9 cellular contexts compared by ENCODE assay signal in the genomic region with DNA sequence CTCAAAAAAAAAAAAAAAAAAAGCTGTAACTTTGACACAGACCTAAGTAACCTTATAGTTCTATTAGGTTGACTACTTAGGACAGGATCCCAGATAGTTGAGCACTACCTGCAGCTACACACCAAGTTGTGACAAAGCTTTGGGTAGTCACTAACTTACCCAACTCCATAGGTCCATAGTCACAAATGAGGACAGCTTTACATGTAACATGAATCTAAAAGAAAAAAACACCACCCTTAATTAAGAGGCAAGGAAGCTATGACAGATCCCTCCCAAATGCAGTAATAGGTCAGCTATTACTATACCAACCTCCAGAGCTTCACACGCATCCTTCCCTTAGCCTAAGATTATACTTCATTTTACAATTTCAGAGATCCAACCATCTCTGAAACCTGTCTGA. TPM values are rescaled to one million over a fixed set of nuclear protein-coding genes. Genes with fewer than 3 reads are reported as not detected.
DNase-seq lines count a peak whose midpoint lies in the region; ATAC-seq and TF ChIP-seq lines count a peak whose summit lies in the region.
"Had no signal": no experiment of that assay in that cellular context is flagged by ENCODE, and none has a peak within 500 bp of the region (broad histone marks: within the 10 kb centered on the region; RNA-seq: fewer than 3 reads in every experiment).

No MANE protein-coding gene starts in this region.

- H3K79me2 ChIP-seq in PC-3 (ENCODE audit: low read length) = peaks cover 39% of the 10 kb centered on the region

- ATAC-seq in PC-3 = no peak
- no peak for ATAC-seq in GM19463 (IDR thresholded peaks at IDR 0.05; ENCODE audit: unreplicated experiment)
- no peak for ATAC-seq in HG03442 (IDR thresholded peaks at IDR 0.05; ENCODE audit: unreplicated experiment)
- ATAC-seq in GM21360 (IDR thresholded peaks at IDR 0.05; ENCODE audit: unreplicated experiment) = no peak

- no peak overlapping the region for H3K27ac ChIP-seq in PC-3 (ENCODE audit: low read length)
- peak overlapping the region; percentile 84 for H3K27ac ChIP-seq in effector memory CD4-positive, alpha-beta T cell (ENCODE audit: insufficient read depth, low read length, poor library complexity, severe bottlenecking)

- H3K27me3 Mint-ChIP-seq in osteocyte (ENCODE audit: unreplicated experiment) = no peaks in the 10 kb centered on the region

- POLR2A ChIA-PET in PC-3 (lab: Charles Lee; ENCODE audit: unreplicated experiment) = no interaction called here

- intact Hi-C loops in PC-3 (cut with micrococcal nuclease) = no loop called here

- no TSS peak for BruUV-seq in PC-3 (replicated peaks; lab: Mats Ljungman, UMichigan)

- TF ChIP-seq CTCF in GM06990 (IDR thresholded peaks at IDR 0.05; ENCODE audit: insufficient read depth, low read length, poor library complexity, severe bottlenecking) (no peak), PC-3 (conservative IDR thresholded peaks at IDR 0.05; ENCODE audit: low read depth, low read length) (no peak), osteocyte (IDR thresholded peaks at IDR 0.05) (no peak)

- CTCF ChIA-PET in PC-3 (lab: Charles Lee) = no interaction called here

- peaks cover 27% of the 10 kb centered on the region for H3F3A ChIP-seq in PC-3 (ENCODE audit: low read length, unreplicated experiment)

- H3K4me3 ChIP-seq in GM06990 (replicated peaks; ENCODE audit: low read depth, low read length) = peak overlapping the region; percentile 70
- peak overlapping the region; percentile 99 for H3K4me3 ChIP-seq in PC-3 (ENCODE audit: low read length)
- no peak overlapping the region for H3K4me3 ChIP-seq in effector memory CD4-positive, alpha-beta T cell (ENCODE audit: insufficient read depth, low read depth, low read length, poor library complexity, severe bottlenecking)
- no peak overlapping the region for H3K4me3 ChIP-seq in H7 (ENCODE audit: insufficient read depth, low read depth, low read length)

- no peaks in the 10 kb centered on the region for H3K9me2 ChIP-seq in PC-3 (replicated peaks; ENCODE audit: low read length)

- peak overlapping the region; percentile 92 for H3K4me2 ChIP-seq in PC-3 (ENCODE audit: low read length)

- peaks cover 40% of the 10 kb centered on the region for H4K20me1 ChIP-seq in PC-3 (ENCODE audit: low read length)

- no peaks in the 10 kb centered on the region for H3K9me3 ChIP-seq in PC-3 (ENCODE audit: low read length)
- no peaks in the 10 kb centered on the region for H3K9me3 ChIP-seq in effector memory CD4-positive, alpha-beta T cell (ENCODE audit: control insufficient read depth, low read length)

- H3K36me3 Mint-ChIP-seq in osteocyte (ENCODE audit: unreplicated experiment) = peaks cover 27% of the 10 kb centered on the region

- H3K36me3 ChIP-seq in GM06990 (ENCODE audit: control insufficient read depth, insufficient read depth, low read length) = peaks cover 17% of the 10 kb centered on the region
- peaks cover 43% of the 10 kb centered on the region for H3K36me3 ChIP-seq in PC-3 (ENCODE audit: low read depth, low read length)
- H3K36me3 ChIP-seq in effector memory CD4-positive, alpha-beta T cell (ENCODE audit: control insufficient read depth, insufficient read depth, low read length) = peaks cover 31% of the 10 kb centered on the region
- H3K36me3 ChIP-seq in H7 (replicated peaks; ENCODE audit: control insufficient read depth, insufficient read depth, low read length) = peaks cover 29% of the 10 kb centered on the region

- H3K4me3 Mint-ChIP-seq in osteocyte (ENCODE audit: unreplicated experiment) = peak overlapping the region; percentile 90

- H3K4me1 ChIP-seq in PC-3 (ENCODE audit: insufficient read depth, low read length) = peaks cover 15% of the 10 kb centered on the region
- peaks cover 14% of the 10 kb centered on the region for H3K4me1 ChIP-seq in effector memory CD4-positive, alpha-beta T cell (ENCODE audit: control insufficient read depth, insufficient read depth, low read length, poor library complexity, severe bottlenecking)

- H3K9ac ChIP-seq in PC-3 (ENCODE audit: low read length) = no peak overlapping the region

- peak overlapping the region; percentile 67 for H3K27ac Mint-ChIP-seq in osteocyte (ENCODE audit: unreplicated experiment)

- H2AFZ ChIP-seq in PC-3 (ENCODE audit: low read length) = no peak overlapping the region

- peaks cover 25% of the 10 kb centered on the region for H3K4me1 Mint-ChIP-seq in osteocyte (ENCODE audit: unreplicated experiment)

- DNase-seq in GM06990 (ENCODE audit: extremely low read depth, insufficient read length) = no peak
- DNase-seq in PC-3 = no peak
- no peak for DNase-seq in effector memory CD4-positive, alpha-beta T cell
- DNase-seq in osteocyte (ENCODE audit: extremely low spot score, unreplicated experiment) = no peak
- DNase-seq in H7 = no peak
- DNase-seq: NCI-H2227 treated with DMSO at 0.1 percent for 48 hours had no signal

- H3K27me3 ChIP-seq in GM06990 (replicated peaks; ENCODE audit: control insufficient read depth, insufficient read depth, low read length) (no peaks in the 10 kb centered on the region), PC-3 (ENCODE audit: low read length) (no peaks in the 10 kb centered on the region), H7 (ENCODE audit: control insufficient read depth, insufficient read depth, low read length) (peaks cover 3% of the 10 kb centered on the region; the same call in 1 of the 2 replicates)
- H3K27me3 ChIP-seq in effector memory CD4-positive, alpha-beta T cell (replicated peaks; ENCODE audit: control insufficient read depth, insufficient read depth, low read length, poor library complexity, severe bottlenecking) = no peaks in the 10 kb centered on the region

- H3K9me3 Mint-ChIP-seq in osteocyte (ENCODE audit: unreplicated experiment) = no peaks in the 10 kb centered on the region

RNA-seq across cellular contexts. Expression of gene RAB42, which starts 12.7 kb away (rescaled TPM):
- total RNA-seq in PC-3 (2014; rRNA removed) (1.5 and 4.7 TPM in 2 replicates), osteocyte (0.56 and 1.6 TPM in 2 replicates)
- 6.2 and 11.5 TPM in 2 replicates for total RNA-seq in H7 (2014; rRNA removed; shearing (Covaris generic))

RNA-seq across cellular contexts. Expression of gene TRNAU1AP, which starts 26.5 kb away (rescaled TPM):
- total RNA-seq in PC-3 (2014; rRNA removed) (19.6 and 27.2 TPM in 2 replicates), osteocyte (21.2 and 23.3 TPM in 2 replicates)
- 35.3 and 37.1 TPM in 2 replicates for total RNA-seq in H7 (2014; rRNA removed; shearing (Covaris generic))

Comparison
In these comparisons a context has a peak if more than half of its experiments do, and no peak if none do; other contexts are left out.
1. H3K4me3 ChIP-seq: peak in GM06990 (single experiment) and PC-3 (single experiment); none in effector memory CD4-positive, alpha-beta T cell (single experiment) and H7 (single experiment).